Comparison of ENCODE assay signal across 26 cellular contexts in genomic region chr13:44809152-44809551, GRCh38.
DNase-seq lines count a peak whose midpoint lies in the region; ATAC-seq, FAIRE-seq and TF ChIP-seq lines count a peak whose summit lies in the region.
"Had no signal": no experiment of that assay in that cellular context is flagged by ENCODE, and none has a peak within 500 bp of the region (broad histone marks: within the 10 kb centered on the region; RNA-seq: fewer than 3 reads in every experiment).

No MANE protein-coding gene starts in this region.

- peaks cover 6% of the 10 kb centered on the region for H3K27me3 Mint-ChIP-seq in GM23338 (ENCODE audit: insufficient read depth, low read depth, poor library complexity)
- H3K27me3 Mint-ChIP-seq: CD4-positive, alpha-beta T cell had no signal

- no peak overlapping the region for H3K4me3 ChIP-seq in GM23338
- H3K4me3 ChIP-seq in left lung, result no peak overlapping the region
- no peak overlapping the region for H3K4me3 ChIP-seq in thyroid gland (replicated peaks in 1 of 3)
- no peak overlapping the region for H3K4me3 ChIP-seq in kidney (ENCODE audit: low read length in 2 of 2)
- H3K4me3 ChIP-seq: A549; BLaER1 treated with 17β-estradiol and CSF1 and Interleukin-3, amounts not matched to agents 10 nM and 100 nM; K562; Peyer's patch; SK-N-MC had no signal

- H3K4me1 ChIP-seq in GM23338 (ENCODE audit: insufficient read depth), result no peaks in the 10 kb centered on the region
- peaks cover 0 to 5% of the 10 kb centered on the region in 2 donors for H3K4me1 ChIP-seq in left lung
- peaks cover 11 to 14% of the 10 kb centered on the region in 2 donors for H3K4me1 ChIP-seq in thyroid gland
- no peaks in the 10 kb centered on the region for H3K4me1 ChIP-seq in kidney (ENCODE audit: control insufficient read depth in 1 of 2, insufficient read depth in 1 of 2, low read depth in 1 of 2, low read length in 2 of 2)
- H3K4me1 ChIP-seq: BLaER1 treated with 17β-estradiol and CSF1 and Interleukin-3, amounts not matched to agents 10 nM and 100 nM; Peyer's patch had no signal

- H3K9ac ChIP-seq in kidney (ENCODE audit: low read length in 2 of 2), result no peak overlapping the region
- H3K9ac ChIP-seq: BLaER1 treated with 17β-estradiol and CSF1 and Interleukin-3, amounts not matched to agents 10 nM and 100 nM had no signal

- H3K36me3 ChIP-seq in GM23338 (ENCODE audit: insufficient read depth) (no peaks in the 10 kb centered on the region), left lung (no peaks in the 10 kb centered on the region), thyroid gland (no peaks in the 10 kb centered on the region), kidney (ENCODE audit: control insufficient read depth in 1 of 2, insufficient read depth in 2 of 2, low read length in 2 of 2) (no peaks in the 10 kb centered on the region)
- H3K36me3 ChIP-seq: BLaER1 treated with 17β-estradiol and CSF1 and Interleukin-3, amounts not matched to agents 10 nM and 100 nM; Peyer's patch had no signal

- no peak overlapping the region for H3K4me2 ChIP-seq in GM23338
- H3K4me2 ChIP-seq: A549; BLaER1 treated with 17β-estradiol and CSF1 and Interleukin-3, amounts not matched to agents 10 nM and 100 nM had no signal

- H3K9me3 ChIP-seq in left lung (no peaks in the 10 kb centered on the region), thyroid gland (no peaks in the 10 kb centered on the region), kidney (ENCODE audit: control insufficient read depth in 1 of 2, low read length in 2 of 2) (no peaks in the 10 kb centered on the region)
- H3K9me3 ChIP-seq: A549; BLaER1 treated with 17β-estradiol and CSF1 and Interleukin-3, amounts not matched to agents 10 nM and 100 nM; Peyer's patch had no signal

- H3K36me3 Mint-ChIP-seq in GM23338 (ENCODE audit: low read depth), result no peaks in the 10 kb centered on the region

- ATAC-seq in GM23338, result no peak
- peak; percentile 90 for ATAC-seq in left lung
- ATAC-seq in HG03457 (IDR thresholded peaks at IDR 0.05; ENCODE audit: unreplicated experiment), result no peak
- ATAC-seq: A549, HepG2, K562 had no signal

- no peaks in the 10 kb centered on the region for H4K20me1 ChIP-seq in GM23338 (replicated peaks; ENCODE audit: insufficient read depth)
- H4K20me1 ChIP-seq: BLaER1 treated with 17β-estradiol and CSF1 and Interleukin-3, amounts not matched to agents 10 nM and 100 nM had no signal

- no peak overlapping the region for H3K4me3 Mint-ChIP-seq in GM23338
- H3K4me3 Mint-ChIP-seq: CD4-positive, alpha-beta T cell had no signal

- no peak overlapping the region for H3K27ac Mint-ChIP-seq in GM23338
- H3K27ac Mint-ChIP-seq: CD4-positive, alpha-beta T cell had no signal

- TF ChIP-seq POLR2A in thyroid gland (IDR thresholded peaks at IDR 0.05), result peak in 1 of 2 donors; percentile 48

- H3K27me3 ChIP-seq in GM23338 (ENCODE audit: insufficient read depth), result no peaks in the 10 kb centered on the region
- H3K27me3 ChIP-seq in left lung, result no peaks in the 10 kb centered on the region
- no peaks in the 10 kb centered on the region for H3K27me3 ChIP-seq in thyroid gland
- H3K27me3 ChIP-seq: BLaER1 treated with 17β-estradiol and CSF1 and Interleukin-3, amounts not matched to agents 10 nM and 100 nM; Peyer's patch had no signal

- no peak for FAIRE-seq in kidney (lab: Jason Lieb, UNC)
- FAIRE-seq: A549, HepG2, K562 had no signal

- no peaks in the 10 kb centered on the region for H3K79me2 ChIP-seq in GM23338 (replicated peaks; ENCODE audit: insufficient read depth)

- no peak overlapping the region for H3K27ac ChIP-seq in GM23338 (ENCODE audit: low read depth)
- H3K27ac ChIP-seq in VCaP, result peak overlapping the region; percentile 46; the same call in 1 of the 2 replicates
- no peak overlapping the region for H3K27ac ChIP-seq in left lung
- H3K27ac ChIP-seq in thyroid gland, result peak overlapping the region; percentile 29 to 85 (median 52)
- no peak overlapping the region for H3K27ac ChIP-seq in kidney (ENCODE audit: low read depth in 2 of 2, low read length in 2 of 2)
- H3K27ac ChIP-seq: BLaER1 treated with 17β-estradiol and CSF1 and Interleukin-3, amounts not matched to agents 10 nM and 100 nM; Peyer's patch; SK-N-MC had no signal

- TF ChIP-seq CTCF in GM23338 (conservative IDR thresholded peaks at IDR 0.05; ENCODE audit: low read depth in 2 of 2) (no peak), VCaP (conservative IDR thresholded peaks at IDR 0.05) (no peak), left lung (IDR thresholded peaks at IDR 0.05) (no peak), thyroid gland (IDR thresholded peaks at IDR 0.05) (no peak), kidney (IDR thresholded peaks at IDR 0.05; ENCODE audit: borderline replicate concordance, extremely low read depth, insufficient read depth) (no peak)

- no peaks in the 10 kb centered on the region for H3K4me1 Mint-ChIP-seq in GM23338

- DNase-seq in GM23338 (ENCODE audit: low spot score), result no peak
- peak in 1 of 2 donors; percentile 47 for DNase-seq in left lung
- DNase-seq in thyroid gland, result peak; percentile 34 to 62
- DNase-seq in amniotic stem cell (lab: John Stamatoyannopoulos, UW), result no peak
- DNase-seq in kidney, result no peak
- DNase-seq in putamen (ENCODE audit: low spot score), result no peak
- DNase-seq: AML-193; CD4-positive, alpha-beta T cell; H7; MV-4-11; NCI-H1105 treated with DMSO at 0.1 percent for 48 hours; NCI-H1694; NCI-H2029 treated with DMSO at 0.1 percent for 48 hours; NCI-H2171; NCI-H226; NCI-H510A; NCI-H69; Peyer's patch; SHP77 treated with DMSO at 0.1 percent for 48 hours had no signal

- H3F3A ChIP-seq in GM23338 (replicated peaks; ENCODE audit: low read depth), result no peaks in the 10 kb centered on the region

- H3K9me3 Mint-ChIP-seq in GM23338, result no peaks in the 10 kb centered on the region; the same call in 2 of the 3 replicates
- H3K9me3 Mint-ChIP-seq: CD4-positive, alpha-beta T cell had no signal

- WGBS in thyroid gland, 2 donors, result 20 to 34% methylated on average over 8 of the region's 8 CpGs

- H2AFZ ChIP-seq in GM23338, result peak overlapping the region; percentile 72; the same call in 1 of the 2 replicates

- intact Hi-C loops in left lung (cut with DNase I), result no loop called here
- intact Hi-C loops in thyroid gland (cut with DNase I), result no loop called here
- intact Hi-C loops in kidney (cut with DNase I), result no loop called here

- no peaks in the 10 kb centered on the region for H3K9me2 ChIP-seq in GM23338 (ENCODE audit: insufficient read depth)

TF ChIP-seq in GM23338, 12 proteins besides CTCF, POLR2A, EP300 and RAD21 (continues in another document):
- TF ChIP-seq EZH2 (IDR thresholded peaks at IDR 0.05; ENCODE audit: low read depth, unreplicated experiment) (no peak), NANOG (IDR thresholded peaks at IDR 0.05; ENCODE audit: borderline replicate concordance) (no peak), ZNF331 (CRISPR knock-in tag; IDR thresholded peaks at IDR 0.05; ENCODE audit: low read depth) (no peak), ZNF462 (CRISPR knock-in tag; IDR thresholded peaks at IDR 0.05) (no peak)

Comparison
In these comparisons a context has a peak if more than half of its experiments do, and no peak if none do; other contexts are left out.
1. DNase-seq: peak in thyroid gland (2 of 2); none in GM23338 (single experiment), amniotic stem cell (single experiment), kidney (single experiment) and putamen (single experiment).
2. H3K27ac ChIP-seq: peak in VCaP (single experiment) and thyroid gland (3 of 3); none in GM23338 (single experiment), left lung (0 of 2) and kidney (0 of 2).